ENCODE assay signal across 9 cellular contexts in the genomic region with DNA sequence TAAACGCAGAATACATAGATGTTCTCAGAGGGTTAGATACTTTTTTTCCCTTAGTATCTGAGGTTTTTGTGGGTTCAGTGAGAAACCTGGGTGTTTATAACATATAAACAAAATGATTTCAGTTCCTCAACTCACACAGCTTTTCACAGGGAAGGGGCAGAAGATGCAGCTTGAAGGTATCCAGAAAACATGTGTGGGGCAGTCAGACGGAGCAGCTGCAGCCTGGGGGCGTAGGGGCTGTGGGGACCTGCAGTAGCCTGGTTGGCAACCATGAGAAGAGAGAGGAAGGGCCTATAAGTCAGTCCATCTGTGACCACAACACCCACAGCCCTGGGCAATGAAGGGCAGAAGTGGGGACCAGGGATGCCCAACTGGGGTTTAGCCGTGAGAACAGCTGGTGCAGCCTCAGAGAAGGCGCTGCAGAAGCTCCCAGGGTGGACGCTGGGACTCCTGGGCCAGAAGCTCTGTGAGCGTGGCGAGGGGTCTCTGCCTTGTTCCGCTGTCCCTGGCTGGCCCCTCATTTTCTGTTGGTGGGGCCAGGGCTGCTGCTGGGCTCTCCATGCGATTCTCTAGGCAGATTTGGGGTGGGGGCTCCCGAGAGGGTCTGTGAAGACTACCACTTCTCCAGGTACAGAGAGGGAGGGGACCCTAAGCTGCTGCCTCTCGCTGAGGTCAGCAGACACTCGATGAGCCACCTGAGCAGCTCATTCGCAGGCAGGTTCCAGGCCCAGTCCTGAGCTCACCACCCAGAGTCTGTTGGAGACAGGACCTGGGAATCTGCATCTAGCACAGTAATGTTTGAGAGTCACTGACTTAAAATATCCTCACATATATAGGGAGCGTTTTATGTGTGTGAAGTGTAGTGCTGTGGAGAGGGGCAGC.
DNase-seq lines count a peak whose midpoint lies in the region; ATAC-seq, FAIRE-seq and TF ChIP-seq lines count a peak whose summit lies in the region.
"Had no signal": no experiment of that assay in that cellular context is flagged by ENCODE, and none has a peak within 500 bp of the region (broad histone marks: within the 10 kb centered on the region; RNA-seq: fewer than 3 reads in every experiment).

No MANE protein-coding gene starts in this region.

- H3K4me3 Mint-ChIP-seq in central memory CD8-positive, alpha-beta T cell, result peak overlapping the region; percentile 73

- H3K27me3 Mint-ChIP-seq in central memory CD8-positive, alpha-beta T cell, result no peaks in the 10 kb centered on the region

- TF ChIP-seq POLR2A in GM12891 (IDR thresholded peaks at IDR 0.05; ENCODE audit: low read depth, low read length) (no peak), erythroblast (IDR thresholded peaks at IDR 0.05; ENCODE audit: low read length) (no peak)

- ATAC-seq in GM19463 (IDR thresholded peaks at IDR 0.05; ENCODE audit: unreplicated experiment), result peak; percentile 34
- peak; percentile 39 for ATAC-seq in HG03097 (IDR thresholded peaks at IDR 0.05; ENCODE audit: low FRiP score, unreplicated experiment)
- ATAC-seq in central memory CD8-positive, alpha-beta T cell (replicated peaks; ENCODE audit: extremely low read depth, poor library complexity, severe bottlenecking), result peak; percentile 44
- ATAC-seq: PC-3 had no signal

- H3K9me3 Mint-ChIP-seq in central memory CD8-positive, alpha-beta T cell, result no peaks in the 10 kb centered on the region

- peaks cover 22% of the 10 kb centered on the region for H3K4me1 Mint-ChIP-seq in central memory CD8-positive, alpha-beta T cell

- DNase-seq in GM12891 (ENCODE audit: insufficient read length, low spot score), result no peak
- no peak for DNase-seq in central memory CD8-positive, alpha-beta T cell (ENCODE audit: low spot score in 2 of 2)
- no peak for DNase-seq in activated effector memory CD4-positive, alpha-beta T cell treated with anti-CD3 and anti-CD28 coated beads, Interleukin-2, amount 50 U/mL, for 16 hours
- DNase-seq in SKM-1 (lab: John Stamatoyannopoulos, UW; ENCODE audit: unreplicated experiment), result no peak
- no peak for DNase-seq in NOMO-1 treated with dmso at 0.1 percent for 144 hours (lab: John Stamatoyannopoulos, UW; ENCODE audit: unreplicated experiment)
- DNase-seq in erythroblast (lab: John Stamatoyannopoulos, UW), result no peak
- DNase-seq: PC-3 had no signal

- H3K27ac Mint-ChIP-seq in central memory CD8-positive, alpha-beta T cell (ENCODE audit: low read depth), result peak overlapping the region; percentile 92

- FAIRE-seq in GM12891 (lab: Jason Lieb, UNC), result peak; percentile 94

- H3K36me3 Mint-ChIP-seq in central memory CD8-positive, alpha-beta T cell (ENCODE audit: insufficient read depth), result peaks cover 1% of the 10 kb centered on the region

TF ChIP-seq in GM12891, 5 proteins besides CTCF, POLR2A, EP300 and RAD21:
- peak; percentile 95 for TF ChIP-seq SPI1 (IDR thresholded peaks at IDR 0.05; ENCODE audit: low read depth, low read length)
- TF ChIP-seq PAX5 (IDR thresholded peaks at IDR 0.05; ENCODE audit: insufficient read depth, low read length, severe bottlenecking), result no peak
- TF ChIP-seq TAF1 (IDR thresholded peaks at IDR 0.05; ENCODE audit: low read depth, low read length), result no peak
- TF ChIP-seq POU2F2 (IDR thresholded peaks at IDR 0.05; ENCODE audit: low read depth, low read length), result no peak
